ENCODE assay signal across 8 cellular contexts in the genomic region with DNA sequence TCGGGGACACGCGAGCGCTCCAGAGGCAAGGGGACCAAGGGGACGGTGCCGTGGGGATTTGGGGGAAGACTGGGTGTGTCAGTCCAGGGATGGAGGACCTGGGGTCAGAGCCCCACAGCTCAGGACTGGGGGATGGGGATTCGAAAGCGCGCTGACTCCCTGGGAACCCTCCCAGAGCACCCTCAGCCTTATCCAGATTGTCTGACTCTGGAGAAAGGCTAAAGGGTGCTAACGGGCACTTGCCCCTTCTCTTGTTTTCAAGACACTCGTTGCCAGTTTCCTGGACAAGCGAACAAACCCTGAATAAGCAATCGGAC. TPM values are rescaled to one million over a fixed set of nuclear protein-coding genes. Genes with fewer than 3 reads are reported as not detected.
DNase-seq lines count a peak whose midpoint lies in the region; ATAC-seq and TF ChIP-seq lines count a peak whose summit lies in the region.

No MANE protein-coding gene starts in this region.

- H3K36me3 ChIP-seq in H7 (replicated peaks; ENCODE audit: control insufficient read depth, insufficient read depth, low read length) (no peaks in the 10 kb centered on the region), RWPE2 (ENCODE audit: low read depth) (no peaks in the 10 kb centered on the region), rectal smooth muscle tissue (ENCODE audit: control insufficient read depth, insufficient read depth, low read length) (no peaks in the 10 kb centered on the region)

- TF ChIP-seq CTCF in GM12864 (IDR thresholded peaks at IDR 0.05; ENCODE audit: low read depth, low read length, missing control alignments) (no peak), RWPE2 (IDR thresholded peaks at IDR 0.05; ENCODE audit: poor library complexity, severe bottlenecking) (no peak), fibroblast of mammary gland (conservative IDR thresholded peaks at IDR 0.05; ENCODE audit: control insufficient read depth, insufficient read depth, low read depth, low read length) (no peak)

- peaks cover 39% of the 10 kb centered on the region for H3K27me3 ChIP-seq in H7 (ENCODE audit: control insufficient read depth, insufficient read depth, low read length)
- H3K27me3 ChIP-seq in RWPE2 (ENCODE audit: insufficient read depth, poor library complexity, severe bottlenecking), result no peaks in the 10 kb centered on the region
- H3K27me3 ChIP-seq in rectal smooth muscle tissue (ENCODE audit: control insufficient read depth, insufficient read depth, low read length), result no peaks in the 10 kb centered on the region

- peak overlapping the region; percentile 89 for H3K4me3 ChIP-seq in GM12864 (ENCODE audit: low read depth, low read length)
- peak overlapping the region; percentile 74 for H3K4me3 ChIP-seq in H7 (ENCODE audit: insufficient read depth, low read depth, low read length)
- peak overlapping the region; percentile 49 for H3K4me3 ChIP-seq in RWPE2 (ENCODE audit: severe bottlenecking)
- H3K4me3 ChIP-seq in fibroblast of mammary gland (ENCODE audit: control insufficient read depth, low read depth, low read length), result peak overlapping the region; percentile 73
- peak overlapping the region; percentile 64 for H3K4me3 ChIP-seq in rectal smooth muscle tissue (ENCODE audit: low read length)

- H3K4me1 ChIP-seq in RWPE2 (ENCODE audit: insufficient read depth, poor library complexity, severe bottlenecking) (no peaks in the 10 kb centered on the region), rectal smooth muscle tissue (ENCODE audit: control insufficient read depth, insufficient read depth, low read length) (peaks cover 2% of the 10 kb centered on the region)

- H3K27ac ChIP-seq in RWPE2 (ENCODE audit: poor library complexity, severe bottlenecking) (no peak overlapping the region), rectal smooth muscle tissue (ENCODE audit: low read depth, low read length) (peak overlapping the region; percentile 80)

- no peak for ATAC-seq in RWPE2 (ENCODE audit: low read depth)
- ATAC-seq in GM18858 (IDR thresholded peaks at IDR 0.05; ENCODE audit: unreplicated experiment), result no peak

- H3K9me3 ChIP-seq in RWPE2 (ENCODE audit: severe bottlenecking), result no peaks in the 10 kb centered on the region

- peak overlapping the region; percentile 6 for H3K9ac ChIP-seq in rectal smooth muscle tissue (ENCODE audit: low read length)

- DNase-seq in GM12864 (ENCODE audit: low read depth) (no peak), H7 (peak; percentile 54), RWPE2 (ENCODE audit: low spot score) (no peak), fibroblast of mammary gland (ENCODE audit: low read depth) (no peak), KBM-7 (no peak), SKM-1 (lab: John Stamatoyannopoulos, UW; ENCODE audit: unreplicated experiment) (no peak)

- in situ Hi-C loops in KBM-7 (cut with MboI; ENCODE audit: low pct_unique_long_range_greater_than_20kb, low sequenced_read_pairs), result no loop called here

RNA-seq across cellular contexts. Expression of a gene that starts 1.1 kb away (rescaled TPM):
- total RNA-seq in H7 (2014; rRNA removed; shearing (Covaris generic)), result 2.2 and 4.3 TPM in 2 replicates
